In genomic region chr14:32374155-32374554, GRCh38 we compare ENCODE assay signal across 29 cellular contexts. TPM values are rescaled to one million over a fixed set of nuclear protein-coding genes. Genes with fewer than 3 reads are reported as not detected.
A peak's percentile ranks its signal among the peaks of the same experiment; 100 is the strongest.
DNase-seq lines count a peak whose midpoint lies in the region; ATAC-seq and TF ChIP-seq lines count a peak whose summit lies in the region.
"Had no signal": no experiment of that assay in that cellular context is flagged by ENCODE, and none has a peak within 500 bp of the region (broad histone marks: within the 10 kb centered on the region; RNA-seq: fewer than 3 reads in every experiment).

No MANE protein-coding gene starts in this region.

- H3K9me3 ChIP-seq in osteoblast (ENCODE audit: low read depth, low read length): no peaks in the 10 kb centered on the region
- H3K9me3 ChIP-seq: body of pancreas, HAP-1, stomach, transverse colon had no signal

- H3K4me2 ChIP-seq in osteoblast (ENCODE audit: insufficient read depth, low read length): no peak overlapping the region

- H3K4me3 ChIP-seq in osteoblast (ENCODE audit: insufficient read depth, low read length): no peak overlapping the region
- H3K4me3 ChIP-seq: body of pancreas, HAP-1, stomach, transverse colon had no signal

- no peak overlapping the region for H2AFZ ChIP-seq in osteoblast (ENCODE audit: low read length)

- H3K79me2 ChIP-seq in osteoblast (ENCODE audit: insufficient read depth, low read length): no peaks in the 10 kb centered on the region

- TF ChIP-seq CTCF in osteoblast (IDR thresholded peaks at IDR 0.05; ENCODE audit: extremely low read depth, low read depth, low read length): no peak

- no peaks in the 10 kb centered on the region for H3K36me3 ChIP-seq in osteoblast (ENCODE audit: insufficient read depth, low read length)
- H3K36me3 ChIP-seq: HAP-1, stomach, transverse colon had no signal

- H3K27ac ChIP-seq in epithelial cell of prostate (peak overlapping the region; percentile 82), osteoblast (ENCODE audit: low read depth, low read length) (peak overlapping the region; percentile 32)
- H3K27ac ChIP-seq: body of pancreas, stomach, transverse colon had no signal

- DNase-seq in ELR (ENCODE audit: low read depth) (peak; percentile 53), epithelial cell of prostate (ENCODE audit: low read depth, low spot score) (no peak), osteoblast (ENCODE audit: insufficient read length, low spot score, missing footprints) (peak; percentile 49), NOMO-1 treated with DMSO at 0.1 percent for 48 hours (lab: John Stamatoyannopoulos, UW; ENCODE audit: unreplicated experiment) (no peak), NCI-H1694 treated with DMSO at 0.1 percent for 48 hours (lab: John Stamatoyannopoulos, UW) (no peak), dedifferentiated amniotic fluid mesenchymal stem cell (ENCODE audit: extremely low spot score) (no peak)
- DNase-seq: ACHN; activated CD4-positive, alpha-beta T cell treated with anti-CD3 and anti-CD28 coated beads, Interleukin-2, amount 10 ng/mL, durations not matched to agents 24 days and 14 days; activated gamma-delta T cell treated with Interleukin-2 at 50 U/mL for 16 hours; activated T-cell treated with anti-CD3 and anti-CD28 coated beads, Interleukin-2, amount 50 U/mL, for 24 hours; body of pancreas; DMS153; effector CD8-positive, alpha-beta T cell; erythroblast; GDM1; hypothalamus; immature natural killer cell; left ventricle myocardium superior; naive B cell; NCI-H1436 treated with DMSO at 0.1 percent for 48 hours; NCI-H2107; small intestine; stimulated activated CD4-positive, alpha-beta T cell treated with anti-CD3 and anti-CD28 coated beads, Interleukin-1b, Interleukin-23, amount 100 ng/mL, for 48 hours; stomach; T-helper 9 cell; transverse colon had no signal

- ATAC-seq in SK-N-SH treated with all-trans-retinoic acid at 6 μM for 48 hours (peak; percentile 44), HG02973 (IDR thresholded peaks at IDR 0.05; ENCODE audit: unreplicated experiment) (no peak)
- ATAC-seq: body of pancreas, left ventricle myocardium superior had no signal

- no peaks in the 10 kb centered on the region for H4K20me1 ChIP-seq in osteoblast (ENCODE audit: insufficient read depth, low read length)

- H3K27me3 ChIP-seq in osteoblast (ENCODE audit: insufficient read depth, low read length): no peaks in the 10 kb centered on the region
- H3K27me3 ChIP-seq: body of pancreas, stomach, transverse colon had no signal

- peaks cover 38% of the 10 kb centered on the region for H3K4me1 ChIP-seq in osteoblast (ENCODE audit: insufficient read depth, low read length)
- H3K4me1 ChIP-seq: body of pancreas, HAP-1, stomach, transverse colon had no signal

TF ChIP-seq in SK-N-SH treated with all-trans-retinoic acid at 6 μM for 48 hours, 23 proteins besides CTCF, POLR2A, EP300 and RAD21 (continues in another document):
- TF ChIP-seq POU6F1 (CRISPR knock-in tag; IDR thresholded peaks at IDR 0.05; ENCODE audit: borderline replicate concordance, low read depth) (no peak), ZC3H10 (CRISPR knock-in tag; IDR thresholded peaks at IDR 0.05) (peak; percentile 16; the same call in 1 of the 2 replicates), TCF4 (CRISPR knock-in tag; IDR thresholded peaks at IDR 0.05; ENCODE audit: borderline replicate concordance) (no peak), TOX (CRISPR knock-in tag; IDR thresholded peaks at IDR 0.05; ENCODE audit: borderline replicate concordance) (no peak), CSDC2 (CRISPR knock-in tag; IDR thresholded peaks at IDR 0.05) (peak; percentile 89; the same call in 1 of the 2 replicates), RARB (CRISPR knock-in tag; IDR thresholded peaks at IDR 0.05) (no peak), GLIS3 (CRISPR knock-in tag; IDR thresholded peaks at IDR 0.05) (no peak), OSR1 (CRISPR knock-in tag; IDR thresholded peaks at IDR 0.05) (no peak), BACH2 (CRISPR knock-in tag; IDR thresholded peaks at IDR 0.05; ENCODE audit: borderline replicate concordance) (no peak), ZNF565 (CRISPR knock-in tag; conservative IDR thresholded peaks at IDR 0.05; ENCODE audit: low read depth) (no peak), ZFP30 (CRISPR knock-in tag; IDR thresholded peaks at IDR 0.05) (no peak), ZNF70 (CRISPR knock-in tag; IDR thresholded peaks at IDR 0.05) (no peak), SNAI2 (CRISPR knock-in tag; IDR thresholded peaks at IDR 0.05) (no peak), ZNF8 (CRISPR knock-in tag; IDR thresholded peaks at IDR 0.05) (no peak), TSHZ2 (CRISPR knock-in tag; IDR thresholded peaks at IDR 0.05) (peak; percentile 43; the same call in 1 of the 2 replicates), PATZ1 (CRISPR knock-in tag; IDR thresholded peaks at IDR 0.05; ENCODE audit: borderline replicate concordance) (peak; percentile 80; the same call in 1 of the 2 replicates), ZFP3 (CRISPR knock-in tag; IDR thresholded peaks at IDR 0.05) (peak; percentile 56; the same call in 1 of the 2 replicates), PPARA (CRISPR knock-in tag; IDR thresholded peaks at IDR 0.05; ENCODE audit: borderline replicate concordance) (no peak), ESRRG (CRISPR knock-in tag; IDR thresholded peaks at IDR 0.05) (no peak), CSRNP3 (CRISPR knock-in tag; IDR thresholded peaks at IDR 0.05) (no peak), ARNTL (CRISPR knock-in tag; IDR thresholded peaks at IDR 0.05; ENCODE audit: borderline replicate concordance, low read depth) (no peak)

RNA-seq across cellular contexts. Expression of gene AKAP6, which starts 45.1 kb away (rescaled TPM):
- 0.29 and 2.2 TPM in 2 replicates for total RNA-seq in osteoblast

Comparison
In these comparisons a context has a peak if more than half of its experiments do, and no peak if none do; other contexts are left out.
1. DNase-seq: peak in ELR (single experiment) and osteoblast (single experiment); none in epithelial cell of prostate (single experiment), NOMO-1 treated with DMSO at 0.1 percent for 48 hours (single experiment), NCI-H1694 treated with DMSO at 0.1 percent for 48 hours (single experiment) and dedifferentiated amniotic fluid mesenchymal stem cell (single experiment).